Comparison of ENCODE assay signal across 1 cellular context in genomic region chr9:136847827-136848392, GRCh38.
TF ChIP-seq lines count a peak whose summit lies in the region.

No MANE protein-coding gene starts in this region.

TF ChIP-seq in HepG2, 621 proteins besides CTCF, POLR2A, EP300 and RAD21 (continued from another document and continues in another):
- TF ChIP-seq ZNF121 (CRISPR knock-in tag; IDR thresholded peaks at IDR 0.05) (0 out of 2 replicates have a peak, but pooled peaks have one; percentile 14), SIX1 (CRISPR knock-in tag; IDR thresholded peaks at IDR 0.05; ENCODE audit: borderline replicate concordance) (no peak), SIN3B (IDR thresholded peaks at IDR 0.05; ENCODE audit: low read length) (no peak), SKI (IDR thresholded peaks at IDR 0.05; ENCODE audit: partially characterized antibody) (no peak), XRCC5 (optimal IDR thresholded peaks at IDR 0.05; ENCODE audit: low read length) (no peak), ZNF552 (CRISPR knock-in tag; IDR thresholded peaks at IDR 0.05; ENCODE audit: borderline replicate concordance) (peak; percentile 90), ZC3H4 (CRISPR knock-in tag; IDR thresholded peaks at IDR 0.05; ENCODE audit: borderline replicate concordance) (peak; percentile 87; the same call in 1 of the 2 replicates), ZXDC (CRISPR knock-in tag; IDR thresholded peaks at IDR 0.05) (0 out of 2 replicates have a peak, but pooled peaks have one; percentile 7), PCBP2 (optimal IDR thresholded peaks at IDR 0.05; ENCODE audit: low read depth, low read length, poor library complexity, severe bottlenecking) (no peak), ZSCAN29 (CRISPR knock-in tag; conservative IDR thresholded peaks at IDR 0.05) (0 out of 2 replicates have a peak, but pooled peaks have one; percentile 40), JUND (CRISPR knock-in tag; IDR thresholded peaks at IDR 0.05) (peak; percentile 21; the same call in 1 of the 2 replicates), SCMH1 (CRISPR knock-in tag; IDR thresholded peaks at IDR 0.05; ENCODE audit: borderline replicate concordance) (no peak), BATF2 (CRISPR knock-in tag; IDR thresholded peaks at IDR 0.05) (peak; percentile 91), MED1 (CRISPR knock-in tag; IDR thresholded peaks at IDR 0.05) (no peak), ZNF879 (CRISPR knock-in tag; IDR thresholded peaks at IDR 0.05) (peak; percentile 73), ZNF30 (CRISPR knock-in tag; IDR thresholded peaks at IDR 0.05) (no peak), ZNF713 (CRISPR knock-in tag; IDR thresholded peaks at IDR 0.05) (0 out of 2 replicates have a peak, but pooled peaks have one; percentile 19), CREBL2 (CRISPR knock-in tag; IDR thresholded peaks at IDR 0.05; ENCODE audit: borderline replicate concordance) (no peak), BRF2 (CRISPR knock-in tag; IDR thresholded peaks at IDR 0.05) (peak; percentile 64), ZNF326 (CRISPR knock-in tag; IDR thresholded peaks at IDR 0.05; ENCODE audit: borderline replicate concordance) (0 out of 2 replicates have a peak, but pooled peaks have one; percentile 43), PHF21A (CRISPR knock-in tag; IDR thresholded peaks at IDR 0.05) (0 out of 2 replicates have a peak, but pooled peaks have one; percentile 27), ZNF564 (CRISPR knock-in tag; IDR thresholded peaks at IDR 0.05) (peak; percentile 62; the same call in 1 of the 2 replicates), AFF4 (CRISPR knock-in tag; IDR thresholded peaks at IDR 0.05) (peak; percentile 95), ZFX (CRISPR knock-in tag; IDR thresholded peaks at IDR 0.05; ENCODE audit: low read depth) (peak; percentile 57; the same call in 1 of the 2 replicates), THAP8 (CRISPR knock-in tag; IDR thresholded peaks at IDR 0.05; ENCODE audit: borderline replicate concordance) (peak; percentile 69; the same call in 1 of the 2 replicates), ZNF274 (CRISPR knock-in tag; IDR thresholded peaks at IDR 0.05) (peak; percentile 79; the same call in 1 of the 2 replicates), SNAPC4 (CRISPR knock-in tag; IDR thresholded peaks at IDR 0.05) (0 out of 2 replicates have a peak, but pooled peaks have one; percentile 30), ZNF557 (CRISPR knock-in tag; IDR thresholded peaks at IDR 0.05) (0 out of 2 replicates have a peak, but pooled peaks have one; percentile 49), ZMYM3 (CRISPR knock-in tag; IDR thresholded peaks at IDR 0.05) (peak; percentile 71), CENPT (CRISPR knock-in tag; IDR thresholded peaks at IDR 0.05; ENCODE audit: low read depth) (0 out of 2 replicates have a peak, but pooled peaks have one; percentile 83), WIZ (CRISPR knock-in tag; IDR thresholded peaks at IDR 0.05) (no peak), CHCHD3 (CRISPR knock-in tag; IDR thresholded peaks at IDR 0.05) (0 out of 2 replicates have a peak, but pooled peaks have one; percentile 51), ZBTB40 (IDR thresholded peaks at IDR 0.05) (no peak), ZBTB40 (CRISPR knock-in tag; IDR thresholded peaks at IDR 0.05) (peak; percentile 75; the same call in 1 of the 2 replicates)
